14 cellular contexts compared by ENCODE assay signal in the genomic region with DNA sequence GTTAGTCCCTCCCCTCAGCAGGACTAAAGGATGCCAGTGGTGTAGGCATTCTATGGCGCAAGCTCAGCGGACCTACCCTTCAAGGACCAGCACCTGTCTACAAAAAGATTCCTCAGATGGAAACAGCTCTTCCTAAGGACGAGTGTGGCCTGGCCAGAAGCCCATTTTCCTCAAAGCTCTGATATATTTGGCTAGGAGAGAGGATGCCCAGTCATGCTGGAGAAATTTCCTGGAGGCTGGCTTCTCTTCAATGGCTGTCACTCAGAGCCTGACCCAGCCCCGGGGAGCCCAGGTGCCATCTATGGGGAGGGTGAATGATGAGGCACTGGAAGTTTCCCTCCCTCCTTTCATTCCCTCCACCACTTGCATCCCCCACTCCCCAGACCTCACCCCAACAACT.
A peak's percentile ranks its signal among the peaks of the same experiment; 100 is the strongest.
DNase-seq lines count a peak whose midpoint lies in the region; ATAC-seq and TF ChIP-seq lines count a peak whose summit lies in the region.
"Had no signal": no experiment of that assay in that cellular context is flagged by ENCODE, and none has a peak within 500 bp of the region (broad histone marks: within the 10 kb centered on the region; RNA-seq: fewer than 3 reads in every experiment).

No MANE protein-coding gene starts in this region.

- H3K4me3 ChIP-seq in fibroblast of pulmonary artery (replicated peaks; ENCODE audit: low read depth, low read length) (no peak overlapping the region), psoas muscle (no peak overlapping the region), suprapubic skin (no peak overlapping the region)
- H3K4me3 ChIP-seq: transverse colon had no signal

- no peak for TF ChIP-seq CTCF in RWPE1 (conservative IDR thresholded peaks at IDR 0.05; ENCODE audit: low read depth)
- TF ChIP-seq CTCF in fibroblast of pulmonary artery (IDR thresholded peaks at IDR 0.05; ENCODE audit: low read length, missing control alignments): no peak
- TF ChIP-seq CTCF in psoas muscle (IDR thresholded peaks at IDR 0.05): no peak
- TF ChIP-seq CTCF in suprapubic skin (IDR thresholded peaks at IDR 0.05): no peak

- ATAC-seq in psoas muscle (peak; percentile 54 to 84 (median 68)), HG02973 (IDR thresholded peaks at IDR 0.05; ENCODE audit: unreplicated experiment) (no peak)
- ATAC-seq: activated CD8-positive, alpha-beta T cell treated with anti-CD3 and anti-CD28 coated beads, Interleukin-2, amount 10 ng/mL, durations not matched to agents 7 days and 5 days; Panc1 had no signal

- POLR2A ChIA-PET in RWPE1 (lab: Yijun Ruan, JAX; ENCODE audit: low non-redundant PET): no interaction called here

- intact Hi-C loops in psoas muscle (cut with DNase I): no loop called here

- H3K4me1 ChIP-seq in psoas muscle (no peaks in the 10 kb centered on the region), suprapubic skin (no peaks in the 10 kb centered on the region)
- H3K4me1 ChIP-seq: transverse colon had no signal

- WGBS in psoas muscle, 3 donors: 48 to 54% (median 51%) methylated on average over 4 of the region's 4 CpGs
- WGBS in suprapubic skin: 56% methylated on average over 4 of the region's 4 CpGs

- TF ChIP-seq POLR2A in suprapubic skin (IDR thresholded peaks at IDR 0.05): no peak

- H3K36me3 ChIP-seq in psoas muscle (ENCODE audit: insufficient read depth in 1 of 2, low read depth in 1 of 2): no peaks in the 10 kb centered on the region
- no peaks in the 10 kb centered on the region for H3K36me3 ChIP-seq in suprapubic skin
- H3K36me3 ChIP-seq: BE2C, transverse colon had no signal

- no peak for TF ChIP-seq EP300 in suprapubic skin (IDR thresholded peaks at IDR 0.05)

- peak; percentile 56 for DNase-seq in ELR (ENCODE audit: low read depth)
- peak; percentile 44 for DNase-seq in RWPE1 (ENCODE audit: low spot score)
- peak; percentile 73 for DNase-seq in fibroblast of pulmonary artery (ENCODE audit: low read depth)
- DNase-seq in psoas muscle: peak in 1 of 2 donors; percentile 22
- DNase-seq in suprapubic skin (ENCODE audit: low spot score in 2 of 2): no peak
- DNase-seq in hippocampal formation (lab: John Stamatoyannopoulos, UW): no peak
- no peak for DNase-seq in DMS 273 treated with DMSO at 0.1 percent for 48 hours (lab: John Stamatoyannopoulos, UW)
- DNase-seq: activated CD8-positive, alpha-beta T cell treated with anti-CD3 and anti-CD28 coated beads, Interleukin-2, amount 10 ng/mL, durations not matched to agents 7 days and 5 days; BE2C; NCI-H1092 treated with DMSO at 0.1 percent for 48 hours; transverse colon had no signal

- H3K27me3 ChIP-seq in psoas muscle (ENCODE audit: insufficient read depth in 3 of 3, low read length in 2 of 3) (no peaks in the 10 kb centered on the region), suprapubic skin (peaks cover 10% of the 10 kb centered on the region)
- H3K27me3 ChIP-seq: BE2C, transverse colon had no signal

- H3K9me3 ChIP-seq in psoas muscle (no peaks in the 10 kb centered on the region), suprapubic skin (no peaks in the 10 kb centered on the region)
- H3K9me3 ChIP-seq: BE2C, transverse colon had no signal

- H3K27ac ChIP-seq in RWPE1 (no peak overlapping the region), psoas muscle (no peak overlapping the region), suprapubic skin (no peak overlapping the region)
- H3K27ac ChIP-seq: epithelial cell of prostate, transverse colon had no signal

- CTCF ChIA-PET in RWPE1 (lab: Yijun Ruan, JAX): interaction anchor here (0.7 kb wide), 1 partner anchor 240 kb away, joined by 5 read pairs; no protein-coding TSS in a partner anchor

Comparison
In these comparisons a context has a peak if more than half of its experiments do, and no peak if none do; other contexts are left out.
1. DNase-seq: peak in ELR (single experiment), RWPE1 (single experiment) and fibroblast of pulmonary artery (single experiment); none in suprapubic skin (0 of 2), hippocampal formation (0 of 2) and DMS 273 treated with DMSO at 0.1 percent for 48 hours (single experiment).